In genomic region chr6:15042938-15043337, GRCh38 we compare ENCODE assay signal across 8 cellular contexts.
"Had no signal": no experiment of that assay in that cellular context is flagged by ENCODE, and none has a peak within 500 bp of the region (broad histone marks: within the 10 kb centered on the region; RNA-seq: fewer than 3 reads in every experiment).

No MANE protein-coding gene starts in this region.

- H3K27ac Mint-ChIP-seq: HFFc6 had no signal

- H3K4me3 Mint-ChIP-seq: HFFc6 had no signal

- H3K9me3 ChIP-seq: HAP-1 had no signal

- H3K9ac ChIP-seq: GM23248 had no signal

- H3K9me3 Mint-ChIP-seq: HFFc6 had no signal

- DNase-seq: GM23248, H7, HFFc6, IMR-90, KBM-7 had no signal

- FAIRE-seq: HTR-8/SVneo had no signal

- ATAC-seq: HCT116 had no signal

- H3K36me3 ChIP-seq: HAP-1 had no signal

- H3K27ac ChIP-seq: GM23248 had no signal

- H3K4me3 ChIP-seq: GM23248, HAP-1 had no signal

- H2AFZ ChIP-seq: GM23248 had no signal

- H3K4me1 ChIP-seq: HAP-1 had no signal
